7 cellular contexts compared by ENCODE assay signal in the genomic region with DNA sequence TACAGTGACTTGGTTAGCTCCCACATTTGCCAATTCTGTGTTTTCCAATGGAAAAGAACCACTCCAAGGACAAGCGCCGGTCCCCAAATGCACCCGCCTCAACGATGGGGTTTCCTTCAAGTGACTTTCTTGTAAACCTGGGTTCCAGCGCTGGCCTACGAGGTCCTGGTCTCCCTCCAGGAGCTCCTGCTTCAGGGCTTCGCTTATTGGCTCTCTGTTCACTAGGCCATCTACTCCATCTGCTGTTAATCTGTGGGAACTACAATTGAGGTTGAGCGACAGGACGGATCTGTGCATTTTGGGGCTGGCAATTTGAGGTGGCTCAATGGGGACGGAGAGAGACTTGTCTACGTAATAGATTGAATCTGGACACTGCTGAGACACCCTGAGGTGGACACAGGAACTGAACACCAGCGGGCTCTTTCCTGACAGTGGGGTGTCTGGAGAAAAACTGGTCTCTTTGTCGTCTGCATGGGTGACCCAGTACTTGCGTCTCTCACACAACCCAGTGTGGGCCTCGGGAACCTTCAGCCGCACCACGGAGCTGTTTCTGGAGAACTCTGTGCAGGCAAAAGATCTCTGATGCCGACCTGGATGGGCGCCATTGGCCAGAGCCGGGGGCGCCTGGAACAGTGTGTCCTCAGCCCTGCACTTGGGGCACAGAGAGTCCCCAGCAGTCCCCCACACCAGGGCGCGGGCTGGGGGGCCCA.
DNase-seq lines count a peak whose midpoint lies in the region; ATAC-seq, FAIRE-seq and TF ChIP-seq lines count a peak whose summit lies in the region.

No MANE protein-coding gene starts in this region.

- in situ Hi-C loops in HAP-1 (cut with MboI; ENCODE audit: low sequenced_read_pairs), result loop anchor here (10.0 kb wide), 1 partner anchor 519 kb away; no protein-coding TSS in a partner anchor

- no peaks in the 10 kb centered on the region for H4K20me1 ChIP-seq in PC-3 (ENCODE audit: low read length)
- H4K20me1 ChIP-seq in H1 (replicated peaks in 1 of 2; ENCODE audit: control insufficient read depth in 1 of 2, insufficient read depth in 2 of 2, low read length in 2 of 2), result no peaks in the 10 kb centered on the region

- H2BK5ac ChIP-seq in H1 (ENCODE audit: low read depth, low read length), result no peak overlapping the region

- no peak overlapping the region for H4K5ac ChIP-seq in H1 (ENCODE audit: insufficient read length, low read depth, low read length)

- no peak overlapping the region for H2BK120ac ChIP-seq in H1 (replicated peaks; ENCODE audit: low read depth, low read length)

- POLR2A ChIA-PET in PC-3 (lab: Charles Lee; ENCODE audit: unreplicated experiment), result interaction anchor here (0.6 kb wide), 1 partner anchor 666 kb away, joined by 3 read pairs; no protein-coding TSS in a partner anchor
- POLR2A ChIA-PET in H1 (lab: Charles Lee; ENCODE audit: partially characterized antibody), result no interaction called here

- no peak for TF ChIP-seq EP300 in H1 (IDR thresholded peaks at IDR 0.05; ENCODE audit: borderline replicate concordance in 1 of 2, low read depth in 2 of 2, low read length in 2 of 2)

- H3K14ac ChIP-seq in H1 (ENCODE audit: insufficient read length), result no peak overlapping the region

- no peak overlapping the region for H3K23ac ChIP-seq in H1 (ENCODE audit: insufficient read length)

- H2BK15ac ChIP-seq in H1 (ENCODE audit: low read length), result no peak overlapping the region

- no peaks in the 10 kb centered on the region for H3K9me2 ChIP-seq in PC-3 (replicated peaks; ENCODE audit: low read length)

- H3K9ac ChIP-seq in PC-3 (ENCODE audit: low read length), result no peak overlapping the region; the same call in 1 of the 2 replicates
- H3K9ac ChIP-seq in H1 (replicated peaks in 1 of 4; ENCODE audit: extremely low read depth in 1 of 4, low read depth in 3 of 4, low read length in 3 of 4), result no peak overlapping the region

- no TSS peak for BruUV-seq in PC-3 (replicated peaks; lab: Mats Ljungman, UMichigan)

- no peak for TF ChIP-seq POLR2A in H1 (IDR thresholded peaks at IDR 0.05; ENCODE audit: control extremely low read depth in 1 of 2, low read depth in 2 of 2, low read length in 2 of 2)

- intact Hi-C loops in PC-3 (cut with micrococcal nuclease), result loop anchor here (1.0 to 5.0 kb wide), 6 partner anchors 44 to 635 kb away; no protein-coding TSS in a partner anchor

- H3K56ac ChIP-seq in H1 (replicated peaks; ENCODE audit: insufficient read length, low read depth, low read length), result no peak overlapping the region

- H3K27me3 ChIP-seq in HAP-1 (ENCODE audit: low read depth) (no peaks in the 10 kb centered on the region), PC-3 (ENCODE audit: low read length) (no peaks in the 10 kb centered on the region), H1 (replicated peaks in 1 of 4; ENCODE audit: control insufficient read depth in 3 of 4, extremely low read depth in 1 of 4, insufficient read depth in 3 of 4, low read length in 3 of 4) (no peaks in the 10 kb centered on the region)
- H3K27me3 ChIP-seq in effector memory CD4-positive, alpha-beta T cell (replicated peaks; ENCODE audit: control insufficient read depth, insufficient read depth, low read length, poor library complexity, severe bottlenecking), result no peaks in the 10 kb centered on the region

- peak overlapping the region; percentile 52 for H2AFZ ChIP-seq in PC-3 (ENCODE audit: low read length)
- H2AFZ ChIP-seq in H1 (ENCODE audit: low read length), result peak overlapping the region; percentile 75; the same call in 1 of the 2 replicates

- H3K23me2 ChIP-seq in H1 (ENCODE audit: low read depth, low read length), result peaks cover 3% of the 10 kb centered on the region; the same call in 1 of the 2 replicates

- ATAC-seq in PC-3, result peak; percentile 85

- H3K36me3 ChIP-seq in HAP-1 (replicated peaks), result no peaks in the 10 kb centered on the region
- no peaks in the 10 kb centered on the region for H3K36me3 ChIP-seq in PC-3 (ENCODE audit: low read depth, low read length)
- H3K36me3 ChIP-seq in H1 (ENCODE audit: control insufficient read depth in 2 of 4, insufficient read depth in 4 of 4, low read length in 3 of 4), result no peaks in the 10 kb centered on the region
- no peaks in the 10 kb centered on the region for H3K36me3 ChIP-seq in effector memory CD4-positive, alpha-beta T cell (ENCODE audit: control insufficient read depth, insufficient read depth, low read length)

- CTCF ChIA-PET in PC-3 (lab: Charles Lee) (interaction anchor here (0.5 to 0.7 kb wide), 3 partner anchors 116 to 639 kb away, joined by 3 to 6 read pairs (median 3); partner anchors contain the start of gene ADAM12), H1 (lab: Charles Lee; ENCODE audit: partially characterized antibody) (interaction anchor here (0.6 to 2.5 kb wide), 48 partner anchors 9 to 1021 kb away, joined by 3 to 14 read pairs (median 4); no protein-coding TSS in a partner anchor)

- peak overlapping the region; percentile 63 for H3K4me2 ChIP-seq in PC-3 (ENCODE audit: low read length)
- H3K4me2 ChIP-seq in H1 (ENCODE audit: insufficient read depth in 1 of 2, low read depth in 2 of 2, low read length in 2 of 2), result no peak overlapping the region

- no peak overlapping the region for H2BK12ac ChIP-seq in H1 (ENCODE audit: low read depth, low read length)

- FAIRE-seq in H1 (lab: Jason Lieb, UNC), result peak; percentile 81

- no peaks in the 10 kb centered on the region for H3F3A ChIP-seq in PC-3 (ENCODE audit: low read length, unreplicated experiment)

- no peak overlapping the region for H2AK5ac ChIP-seq in H1 (ENCODE audit: low read depth, low read length)

- H3K79me2 ChIP-seq in PC-3 (ENCODE audit: low read length) (no peaks in the 10 kb centered on the region), H1 (ENCODE audit: control insufficient read depth in 1 of 2, insufficient read depth in 2 of 2, low read length in 2 of 2) (no peaks in the 10 kb centered on the region)

- H3K79me1 ChIP-seq in H1 (ENCODE audit: low read depth, low read length), result no peaks in the 10 kb centered on the region

- TF ChIP-seq CTCF in PC-3 (conservative IDR thresholded peaks at IDR 0.05; ENCODE audit: low read depth, low read length) (peak; percentile 78), H1 (IDR thresholded peaks at IDR 0.05; ENCODE audit: control extremely low read depth in 1 of 3, insufficient read depth in 1 of 3, low read depth in 1 of 3, low read length in 3 of 3) (peak; percentile 39 to 87 (median 81))

- no peak overlapping the region for H3K27ac ChIP-seq in PC-3 (ENCODE audit: low read length)
- no peak overlapping the region for H3K27ac ChIP-seq in H1 (ENCODE audit: low read depth, low read length)
- no peak overlapping the region for H3K27ac ChIP-seq in effector memory CD4-positive, alpha-beta T cell (ENCODE audit: insufficient read depth, low read length, poor library complexity, severe bottlenecking)

- TF ChIP-seq RAD21 in H1 (IDR thresholded peaks at IDR 0.05 in 1 of 2, conservative IDR thresholded peaks at IDR 0.05 in 1 of 2; ENCODE audit: low read depth in 2 of 2, low read length in 2 of 2), result peak; percentile 90 to 95

- H4K8ac ChIP-seq in H1 (ENCODE audit: extremely low read depth, insufficient read depth, low read length), result no peak overlapping the region

- H3K4me3 ChIP-seq in HAP-1 (no peak overlapping the region), PC-3 (ENCODE audit: low read length) (peak overlapping the region; percentile 33; the same call in 1 of the 2 replicates), H1 (ENCODE audit: extremely low read depth in 1 of 4, insufficient read depth in 2 of 4, low read depth in 3 of 4, low read length in 4 of 4) (no peak overlapping the region)
- no peak overlapping the region for H3K4me3 ChIP-seq in effector memory CD4-positive, alpha-beta T cell (ENCODE audit: insufficient read depth, low read depth, low read length, poor library complexity, severe bottlenecking)

- H3K9me3 ChIP-seq in HAP-1 (no peaks in the 10 kb centered on the region), PC-3 (ENCODE audit: low read length) (no peaks in the 10 kb centered on the region), H1 (ENCODE audit: insufficient read depth in 2 of 2, low read depth in 1 of 2, low read length in 1 of 2) (no peaks in the 10 kb centered on the region)
- no peaks in the 10 kb centered on the region for H3K9me3 ChIP-seq in effector memory CD4-positive, alpha-beta T cell (ENCODE audit: control insufficient read depth, low read length)

- H3K4ac ChIP-seq in H1 (replicated peaks; ENCODE audit: insufficient read length, low read depth, low read length), result no peak overlapping the region

- no peak overlapping the region for H3K18ac ChIP-seq in H1 (ENCODE audit: extremely low read depth, low read length)

- WGBS in H1 (ENCODE audit: extremely low coverage in 1 of 2, insufficient coverage in 1 of 2, insufficient read length in 1 of 2, insufficient replicate concordance in 2 of 2, low coverage in 1 of 2, low lambda C conversion rate in 2 of 2, missing lambda C conversion rate in 1 of 2), 2 experiments, result 66% methylated on average over 23 of the region's 23 CpGs; no CpG with 5 or more reads in 1 of the 2 experiments

- H3K4me1 ChIP-seq in HAP-1 (no peaks in the 10 kb centered on the region), PC-3 (ENCODE audit: insufficient read depth, low read length) (peaks cover 8% of the 10 kb centered on the region; the same call in 1 of the 2 replicates), H1 (replicated peaks in 1 of 4; ENCODE audit: control insufficient read depth in 3 of 4, insufficient read depth in 4 of 4, low read length in 3 of 4) (no peaks in the 10 kb centered on the region)
- H3K4me1 ChIP-seq in effector memory CD4-positive, alpha-beta T cell (ENCODE audit: control insufficient read depth, insufficient read depth, low read length, poor library complexity, severe bottlenecking), result no peaks in the 10 kb centered on the region

- H4K91ac ChIP-seq in H1 (replicated peaks; ENCODE audit: insufficient read length, low read length), result no peak overlapping the region

- no peak overlapping the region for H2BK20ac ChIP-seq in H1 (ENCODE audit: low read length)

- DNase-seq in EL (peak; percentile 71), HAP-1 (ENCODE audit: low spot score in 2 of 2) (peak; percentile 51 to 56), PC-3 (peak; percentile 84), H1 (ENCODE audit: low read depth in 1 of 2, low spot score in 2 of 2) (peak in 1 of 2 experiments; percentile 58), lung microvascular endothelial cell (ENCODE audit: low read depth in 2 of 2) (peak; percentile 54 to 64), cortex of kidney (lab: John Stamatoyannopoulos, UW) (no peak)
- no peak for DNase-seq in effector memory CD4-positive, alpha-beta T cell

TF ChIP-seq in H1, 55 proteins besides CTCF, POLR2A, EP300 and RAD21:
- TF ChIP-seq FOSL1 (IDR thresholded peaks at IDR 0.05; ENCODE audit: insufficient read depth, low read depth, low read length) (no peak), CHD2 (IDR thresholded peaks at IDR 0.05; ENCODE audit: low read length) (no peak), BACH1 (IDR thresholded peaks at IDR 0.05; ENCODE audit: low read length) (no peak), JUN (IDR thresholded peaks at IDR 0.05; ENCODE audit: low read depth, low read length) (no peak)
- TF ChIP-seq, protein P1, sequence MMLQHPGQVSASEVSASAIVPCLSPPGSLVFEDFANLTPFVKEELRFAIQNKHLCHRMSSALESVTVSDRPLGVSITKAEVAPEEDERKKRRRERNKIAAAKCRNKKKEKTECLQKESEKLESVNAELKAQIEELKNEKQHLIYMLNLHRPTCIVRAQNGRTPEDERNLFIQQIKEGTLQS (IDR thresholded peaks at IDR 0.05; ENCODE audit: insufficient read depth, low read depth, low read length), result no peak

Comparison
In these comparisons a context has a peak if more than half of its experiments do, and no peak if none do; other contexts are left out.
1. DNase-seq: peak in EL (single experiment), HAP-1 (2 of 2), PC-3 (single experiment) and lung microvascular endothelial cell (2 of 2); none in cortex of kidney (single experiment) and effector memory CD4-positive, alpha-beta T cell (0 of 3).